In the genomic region with DNA sequence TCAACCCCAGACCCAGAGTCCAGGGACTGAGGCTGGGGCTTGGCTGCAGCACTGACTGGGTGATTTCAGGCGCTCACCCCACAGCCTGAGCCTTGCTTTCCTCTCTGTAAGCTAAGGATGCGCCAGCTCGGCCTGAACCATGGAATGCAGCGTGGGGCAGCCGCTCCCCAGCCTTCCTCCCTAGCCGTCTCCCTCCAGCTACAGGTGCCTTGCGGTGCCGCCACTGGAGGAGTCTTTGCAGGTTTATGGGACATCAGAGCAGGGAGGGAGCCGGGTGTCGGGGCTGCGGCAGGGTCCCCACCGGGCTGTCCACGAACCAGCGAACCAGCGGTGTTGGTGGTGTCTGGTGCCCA, we compare ENCODE assay signal across 8 cellular contexts. TPM values are rescaled to one million over a fixed set of nuclear protein-coding genes. Genes with fewer than 3 reads are reported as not detected.
DNase-seq lines count a peak whose midpoint lies in the region; ATAC-seq, FAIRE-seq and TF ChIP-seq lines count a peak whose summit lies in the region.

No MANE protein-coding gene starts in this region.

- peaks cover 9 to 10% of the 10 kb centered on the region in 2 donors for H3K4me1 ChIP-seq in thoracic aorta (ENCODE audit: control insufficient read depth in 1 of 2, low read depth in 2 of 2)

- intact Hi-C loops in activated CD4-positive, alpha-beta T cell treated with anti-CD3 and anti-CD28 coated beads for 36 hours (cut with DNase I, micrococcal nuclease), result no loop called here

- no peak for TF ChIP-seq POLR2A in H54 (IDR thresholded peaks at IDR 0.05; ENCODE audit: low read depth, low read length)

- peak; percentile 36 for DNase-seq in activated CD4-positive, alpha-beta T cell treated with anti-CD3 and anti-CD28 coated beads for 36 hours
- DNase-seq in activated CD4-positive, alpha-beta T cell treated with anti-CD3 and anti-CD28 coated beads, Interleukin-2, amount 50 U/mL, for 1 hour, result no peak
- DNase-seq in chondrocyte (ENCODE audit: low spot score) (no peak), memory B cell (ENCODE audit: low spot score in 2 of 2) (no peak), thoracic aorta (ENCODE audit: low spot score) (no peak), H54 (ENCODE audit: insufficient read length, low spot score) (no peak), SK-N-DZ (ENCODE audit: low spot score) (no peak), cortex of kidney (lab: John Stamatoyannopoulos, UW) (no peak)

- peak overlapping the region; percentile 75 for H3K4me3 ChIP-seq in thoracic aorta

- TF ChIP-seq CTCF in chondrocyte (IDR thresholded peaks at IDR 0.05) (no peak), thoracic aorta (IDR thresholded peaks at IDR 0.05) (no peak)

- no peaks in the 10 kb centered on the region for H3K36me3 ChIP-seq in thoracic aorta

- peak overlapping the region; percentile 47 for H3K4me3 Mint-ChIP-seq in activated CD4-positive, alpha-beta T cell treated with anti-CD3 and anti-CD28 coated beads for 36 hours
- peak overlapping the region; percentile 28 for H3K4me3 Mint-ChIP-seq in chondrocyte (ENCODE audit: unreplicated experiment)
- H3K4me3 Mint-ChIP-seq in memory B cell, result peak overlapping the region; percentile 83

- H3K4me1 Mint-ChIP-seq in activated CD4-positive, alpha-beta T cell treated with anti-CD3 and anti-CD28 coated beads for 36 hours, result peaks cover 31% of the 10 kb centered on the region
- H3K4me1 Mint-ChIP-seq in chondrocyte (ENCODE audit: low read depth) (no peaks in the 10 kb centered on the region), memory B cell (peaks cover 29% of the 10 kb centered on the region)

- POLR2A ChIA-PET in activated CD4-positive, alpha-beta T cell treated with anti-CD3 and anti-CD28 coated beads for 36 hours (lab: Charles Lee), result no interaction called here

- FAIRE-seq in H54 (lab: Jason Lieb, UNC), result no peak

- no peak overlapping the region for H3K27ac ChIP-seq in thoracic aorta

- no peaks in the 10 kb centered on the region for H3K9me3 ChIP-seq in thoracic aorta

- CTCF ChIA-PET in activated CD4-positive, alpha-beta T cell treated with anti-CD3 and anti-CD28 coated beads for 36 hours (lab: Charles Lee), result interaction anchor here (1.1 to 1.6 kb wide), 2 partner anchors 10 to 73 kb away, joined by 3 to 8 read pairs; no protein-coding TSS in a partner anchor

- peaks cover 15% of the 10 kb centered on the region for H3K36me3 Mint-ChIP-seq in activated CD4-positive, alpha-beta T cell treated with anti-CD3 and anti-CD28 coated beads for 36 hours (ENCODE audit: low read depth)
- H3K36me3 Mint-ChIP-seq in chondrocyte (ENCODE audit: low read depth) (peaks cover 4% of the 10 kb centered on the region), memory B cell (peaks cover 7% of the 10 kb centered on the region)

- ATAC-seq in activated CD4-positive, alpha-beta T cell treated with anti-CD3 and anti-CD28 coated beads for 36 hours, result peak; percentile 48
- ATAC-seq in memory B cell (ENCODE audit: low read depth) (peak; percentile 25), thoracic aorta (ENCODE audit: insufficient number of reproducible peaks, low FRiP score, low read depth) (no peak)

- H3K27ac Mint-ChIP-seq in activated CD4-positive, alpha-beta T cell treated with anti-CD3 and anti-CD28 coated beads for 36 hours, result peak overlapping the region; percentile 15
- H3K27ac Mint-ChIP-seq in chondrocyte (ENCODE audit: unreplicated experiment) (no peak overlapping the region), memory B cell (peak overlapping the region; percentile 75)

- peaks cover 3% of the 10 kb centered on the region for H3K9me3 Mint-ChIP-seq in activated CD4-positive, alpha-beta T cell treated with anti-CD3 and anti-CD28 coated beads for 36 hours (ENCODE audit: low read depth)
- H3K9me3 Mint-ChIP-seq in chondrocyte (ENCODE audit: low read depth) (no peaks in the 10 kb centered on the region), memory B cell (no peaks in the 10 kb centered on the region)

- H3K27me3 ChIP-seq in thoracic aorta (replicated peaks; ENCODE audit: insufficient read depth), result no peaks in the 10 kb centered on the region

- H3K27me3 Mint-ChIP-seq in activated CD4-positive, alpha-beta T cell treated with anti-CD3 and anti-CD28 coated beads for 36 hours, result peaks cover 7% of the 10 kb centered on the region
- H3K27me3 Mint-ChIP-seq in chondrocyte (ENCODE audit: low read depth), result peaks cover 8% of the 10 kb centered on the region
- H3K27me3 Mint-ChIP-seq in memory B cell, result peaks cover 5% of the 10 kb centered on the region

RNA-seq across cellular contexts. Expression of gene PPP2R5C, which starts 19.4 kb away (rescaled TPM):
- 100 to 1,000 TPM; 232 to 281 TPM for total RNA-seq in activated CD4-positive, alpha-beta T cell treated with anti-CD3 and anti-CD28 coated beads for 36 hours
- 95.0 to 111 TPM (median 98.1 TPM) in 3 replicates for total RNA-seq in chondrocyte
- total RNA-seq in thoracic aorta, result 100 to 1,000 TPM in 1 of 2 donors, 10 to 100 TPM in 1; 97.2 to 341 TPM
- polyA plus RNA-seq in SK-N-DZ (2014; cell fraction: cytosol; rRNA removed), result 33.0 and 34.3 TPM in 2 replicates
- polyA plus RNA-seq in SK-N-DZ (2014; cell fraction: nucleus; rRNA removed), result 31.6 and 43.3 TPM in 2 replicates

Comparison
In these comparisons a context has a peak if more than half of its experiments do, and no peak if none do; other contexts are left out.
1. H3K4me3 Mint-ChIP-seq: peak in every context shown above with its lines; median percentile 83 in memory B cell; 47 in activated CD4-positive, alpha-beta T cell treated with anti-CD3 and anti-CD28 coated beads for 36 hours; 28 in chondrocyte.